ENCODE assay signal across 11 cellular contexts in genomic region chr2:64403426-64403825, GRCh38. TPM values are rescaled to one million over a fixed set of nuclear protein-coding genes. Genes with fewer than 3 reads are reported as not detected.
DNase-seq lines count a peak whose midpoint lies in the region; ATAC-seq, FAIRE-seq and TF ChIP-seq lines count a peak whose summit lies in the region.
"Had no signal": no experiment of that assay in that cellular context is flagged by ENCODE, and none has a peak within 500 bp of the region (broad histone marks: within the 10 kb centered on the region; RNA-seq: fewer than 3 reads in every experiment).

No MANE protein-coding gene starts in this region.

- H3K4me3 ChIP-seq in HepG2 (replicated peaks in 1 of 3; ENCODE audit: insufficient read depth in 1 of 3, low read depth in 2 of 3, low read length in 3 of 3), result peak overlapping the region in 2 of 3 experiments; percentile 46 to 59; a peak in 2 of 6 replicates
- no peak overlapping the region for H3K4me3 ChIP-seq in skeletal muscle satellite cell (ENCODE audit: low read length)

- H3K9me3 ChIP-seq in ES-I3 (ENCODE audit: control insufficient read depth, insufficient read depth, low read length) (no peaks in the 10 kb centered on the region), HepG2 (ENCODE audit: low read length) (no peaks in the 10 kb centered on the region), skeletal muscle satellite cell (replicated peaks; ENCODE audit: low read length) (no peaks in the 10 kb centered on the region)

- H2AFZ ChIP-seq in HepG2 (ENCODE audit: low read length), result no peak overlapping the region

- POLR2A ChIA-PET in HepG2 (lab: Yijun Ruan, JAX), result interaction anchor here (0.9 kb wide), 1 partner anchor 824 kb away, joined by 3 read pairs; the partner anchor contains the start of gene ACTR2

- peaks cover 71% of the 10 kb centered on the region for H3K4me1 Mint-ChIP-seq in brain

- H4K20me1 ChIP-seq in HepG2 (ENCODE audit: insufficient read depth, low read length), result no peaks in the 10 kb centered on the region

- H3K36me3 Mint-ChIP-seq in brain, result no peaks in the 10 kb centered on the region

- TF ChIP-seq EP300 in HepG2 (IDR thresholded peaks at IDR 0.05; ENCODE audit: low read depth in 2 of 2, low read length in 2 of 2) (no peak), HepG2 (CRISPR knock-in tag; IDR thresholded peaks at IDR 0.05; ENCODE audit: borderline replicate concordance) (no peak)

- intact Hi-C loops in HepG2 (cut with micrococcal nuclease; ENCODE audit: unreplicated experiment), result loop anchor here (5.0 kb wide), 1 partner anchor 49 kb away; the partner anchor contains the start of gene LGALSL

- no peaks in the 10 kb centered on the region for H3K79me2 ChIP-seq in HepG2 (ENCODE audit: insufficient read depth, low read length)

- peak overlapping the region; percentile 47 to 73 (median 62) for H3K4me3 Mint-ChIP-seq in brain
- H3K4me3 Mint-ChIP-seq: T-helper 17 cell had no signal

- 0 out of 2 replicates have a peak overlapping the region, but pooled peaks have one; percentile 26 for H3K9ac ChIP-seq in ES-I3 (ENCODE audit: low read depth, low read length)
- H3K9ac ChIP-seq in HepG2 (ENCODE audit: insufficient read depth, low read depth, low read length), result no peak overlapping the region
- no peak overlapping the region for H3K9ac ChIP-seq in skeletal muscle satellite cell (ENCODE audit: low read depth, low read length)

- TF ChIP-seq CTCF in brain (conservative IDR thresholded peaks at IDR 0.05) (no peak), HepG2 (CRISPR knock-in tag; IDR thresholded peaks at IDR 0.05) (no peak)

- no TSS peak for BruUV-seq in HepG2 (replicated peaks; lab: Mats Ljungman, UMichigan)

- H3K27ac Mint-ChIP-seq in brain, result peak overlapping the region; percentile 89 to 97 (median 96)
- H3K27ac Mint-ChIP-seq: T-helper 17 cell had no signal

- no peak for TF ChIP-seq RAD21 in HepG2 (CRISPR knock-in tag; IDR thresholded peaks at IDR 0.05)

- peaks cover 43% of the 10 kb centered on the region for H3K4me1 ChIP-seq in ES-I3 (ENCODE audit: insufficient read depth, low read length)
- peaks cover 84% of the 10 kb centered on the region for H3K4me1 ChIP-seq in HepG2 (ENCODE audit: insufficient read depth, low read length)
- H3K4me1 ChIP-seq in skeletal muscle satellite cell (ENCODE audit: control insufficient read depth, insufficient read depth, low read length), result peaks cover 37% of the 10 kb centered on the region

- no peak for ATAC-seq in HepG2
- ATAC-seq in HG02852 (IDR thresholded peaks at IDR 0.05; ENCODE audit: unreplicated experiment), result no peak
- ATAC-seq: T-helper 17 cell had no signal

- H3K27me3 Mint-ChIP-seq in brain, result no peaks in the 10 kb centered on the region

- H3K27ac ChIP-seq in HepG2 (ENCODE audit: extremely low read length, insufficient read depth, low read length), result peak overlapping the region; percentile 45

- H3K36me3 ChIP-seq in ES-I3 (ENCODE audit: insufficient read depth, low read length) (no peaks in the 10 kb centered on the region), HepG2 (replicated peaks in 1 of 2; ENCODE audit: control insufficient read depth in 1 of 2, insufficient read depth in 2 of 2, low read length in 2 of 2) (no peaks in the 10 kb centered on the region), skeletal muscle satellite cell (ENCODE audit: insufficient read depth, low read length) (no peaks in the 10 kb centered on the region)

- no peak for FAIRE-seq in HepG2 (lab: Jason Lieb, UNC)
- FAIRE-seq: GM19239 had no signal

- TF ChIP-seq POLR2A in HepG2 (IDR thresholded peaks at IDR 0.05; ENCODE audit: insufficient read depth in 1 of 2, low read depth in 2 of 2, low read length in 2 of 2), result no peak

- H3K27me3 ChIP-seq in HepG2 (ENCODE audit: control insufficient read depth in 1 of 2, insufficient read depth in 2 of 2, low read length in 2 of 2), result no peaks in the 10 kb centered on the region
- peaks cover 19% of the 10 kb centered on the region for H3K27me3 ChIP-seq in skeletal muscle satellite cell (ENCODE audit: control insufficient read depth, insufficient read depth, low read length)

- in situ Hi-C loops in HepG2 (cut with HindIII; ENCODE audit: extremely low pct_ligation_motif_present, low pct_unique_long_range_greater_than_20kb), result no loop called here

- H3K9me3 Mint-ChIP-seq in brain, result no peaks in the 10 kb centered on the region

- peak overlapping the region; percentile 83 for H3K4me2 ChIP-seq in HepG2 (ENCODE audit: low read depth, low read length)
- peak overlapping the region; percentile 27 for H3K4me2 ChIP-seq in skeletal muscle satellite cell (ENCODE audit: low read length)

- 83% methylated on average over 8 of the region's 8 CpGs for WGBS in HepG2 (ENCODE audit: low lambda C conversion rate)

- DNase-seq in HepG2 (ENCODE audit: low spot score) (no peak), DMS53 treated with DMSO at 0.1 percent for 48 hours (lab: John Stamatoyannopoulos, UW; ENCODE audit: unreplicated experiment) (no peak), SHP77 treated with DMSO at 0.1 percent for 48 hours (lab: John Stamatoyannopoulos, UW) (no peak), nucleus accumbens (lab: John Stamatoyannopoulos, UW) (no peak)
- DNase-seq: stimulated activated CD4-positive, alpha-beta T cell treated with anti-CD3 and anti-CD28 coated beads, Interleukin-4, amount 100 ng/mL, for 4 hours; T-helper 17 cell had no signal

- CTCF ChIA-PET in HepG2 (lab: Yijun Ruan, JAX; ENCODE audit: low intra/inter-chr PET ratio, low total read pairs), result no interaction called here

TF ChIP-seq in HepG2, 621 proteins besides CTCF, POLR2A, EP300 and RAD21:
- TF ChIP-seq ZNF138 (CRISPR knock-in tag; IDR thresholded peaks at IDR 0.05; ENCODE audit: low read depth) (no peak), ZBTB14 (CRISPR knock-in tag; IDR thresholded peaks at IDR 0.05) (no peak), ELF1 (CRISPR knock-in tag; IDR thresholded peaks at IDR 0.05) (no peak), DR1 (CRISPR knock-in tag; IDR thresholded peaks at IDR 0.05) (no peak)
TF ChIP-seq in HepG2: peak in this region for 0.

RNA-seq across cellular contexts. Expression of gene LGALSL, which starts 50.5 kb away (rescaled TPM):
- polyA plus RNA-seq in brain (ENCODE audit: insufficient read depth, low read depth, low replicate concordance), result 2.5 TPM
- 15.4 and 22.6 TPM in 2 replicates for total RNA-seq in HepG2 (2016; rRNA removed; fragmentation: Illumina TruSeq; extraction: Trizol)
- total RNA-seq in HepG2 (2016; cell fraction: cytosol; rRNA removed; fragmentation: Illumina TruSeq; extraction: Trizol; ENCODE audit: low read depth), result 6.1 and 12.0 TPM in 2 replicates
- total RNA-seq in HepG2 (2016; cell fraction: insoluble cytoplasmic fraction; rRNA removed; fragmentation: Illumina TruSeq; extraction: Trizol), result 15.9 and 18.2 TPM in 2 replicates
- 15.5 and 19.7 TPM in 2 replicates for total RNA-seq in HepG2 (2016; cell fraction: membrane; rRNA removed; fragmentation: Illumina TruSeq; extraction: Trizol)
- total RNA-seq in HepG2 (2016; cell fraction: nucleus; rRNA removed; fragmentation: Illumina TruSeq; extraction: Trizol), result 7.0 and 10.0 TPM in 2 replicates
- polyA plus RNA-seq in HepG2 (2011; rRNA removed), result 16.2 and 20.0 TPM in 2 replicates
- 17.5 and 21.3 TPM in 2 replicates for polyA plus RNA-seq in HepG2 (2011; cell fraction: cytosol; rRNA removed)
- 8.2 and 8.9 TPM in 2 replicates for polyA plus RNA-seq in HepG2 (2011; cell fraction: nucleus; rRNA removed)
- polyA plus RNA-seq in HepG2 (2012), result 18.4 and 25.6 TPM in 2 replicates
- polyA plus RNA-seq in HepG2 (2016; cell fraction: cytosol; fragmentation: Illumina TruSeq; extraction: Trizol; ENCODE audit: low read depth), result 19.9 and 23.2 TPM in 2 replicates
- polyA plus RNA-seq in HepG2 (2016; cell fraction: insoluble cytoplasmic fraction; fragmentation: Illumina TruSeq; extraction: Trizol; ENCODE audit: low read depth), result 28.6 and 32.5 TPM in 2 replicates
- polyA plus RNA-seq in HepG2 (2016; cell fraction: membrane; fragmentation: Illumina TruSeq; extraction: Trizol; ENCODE audit: low read depth), result 19.7 and 21.5 TPM in 2 replicates
- 15.4 and 23.3 TPM in 2 replicates for polyA plus RNA-seq in HepG2 (2016; cell fraction: nucleus; fragmentation: Illumina TruSeq; extraction: Trizol; ENCODE audit: insufficient read depth, low read depth)
- polyA minus RNA-seq in HepG2 (2011; rRNA and poly(A)+ RNA removed; ENCODE audit: low replicate concordance), result 8.2 and 17.7 TPM in 2 replicates
- polyA minus RNA-seq in HepG2 (2011; cell fraction: cytosol; rRNA and poly(A)+ RNA removed), result 16.6 and 18.6 TPM in 2 replicates
- polyA minus RNA-seq in HepG2 (2011; cell fraction: nucleus; rRNA and poly(A)+ RNA removed), result 5.4 and 7.6 TPM in 2 replicates
- total RNA-seq in skeletal muscle satellite cell (2012; rRNA removed), result 3.0 and 3.3 TPM in 2 replicates
